In the genomic region with DNA sequence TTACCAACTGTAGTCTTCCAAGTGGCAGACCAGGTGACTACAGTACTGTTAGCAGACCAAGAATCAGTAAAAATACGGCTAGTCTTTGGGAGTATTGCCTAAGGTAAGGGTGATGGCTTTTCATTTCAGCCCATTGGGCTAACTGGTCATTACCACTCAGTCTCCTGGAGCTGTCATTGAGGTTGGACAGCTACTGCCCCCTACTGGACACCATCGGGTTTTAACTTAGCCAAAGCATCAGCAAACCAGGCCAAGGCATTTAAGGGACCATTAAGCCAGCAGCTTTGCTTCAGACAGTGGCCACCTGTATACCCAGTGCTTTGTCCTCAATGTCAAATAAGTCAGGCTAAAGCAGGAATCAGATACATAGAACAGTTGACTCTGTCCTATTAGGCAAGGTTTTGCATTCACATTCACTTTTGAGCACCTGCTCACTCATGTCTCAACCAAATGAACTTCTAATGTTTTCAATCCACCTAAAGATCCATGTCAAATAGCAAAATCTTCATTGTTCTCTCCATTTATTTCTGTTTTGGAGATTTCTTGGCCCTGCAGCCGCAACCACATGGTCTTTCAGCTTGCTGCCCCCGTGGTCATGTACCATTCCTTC, we compare ENCODE assay signal across 8 cellular contexts.
DNase-seq lines count a peak whose midpoint lies in the region; ATAC-seq and TF ChIP-seq lines count a peak whose summit lies in the region.

No MANE protein-coding gene starts in this region.

- H3K36me3 ChIP-seq in GM23248 (ENCODE audit: low read depth) (no peaks in the 10 kb centered on the region), thyroid gland (no peaks in the 10 kb centered on the region)

- no peaks in the 10 kb centered on the region for H3K79me2 ChIP-seq in GM23248 (ENCODE audit: insufficient read depth)

- DNase-seq in GM03348 (ENCODE audit: low spot score) = peak; percentile 52
- peak; percentile 62 for DNase-seq in GM23248
- DNase-seq in NCI-H1092 treated with DMSO at 0.1 percent for 48 hours (lab: John Stamatoyannopoulos, UW) = peak; percentile 1
- DNase-seq in activated CD8-positive, alpha-beta memory T cell treated with anti-CD3 and anti-CD28 coated beads, Interleukin-2, amount 10 ng/mL, durations not matched to agents 7 days and 5 days = peak; percentile 77
- DNase-seq in fibroblast of gingiva (ENCODE audit: low read depth) = peak; percentile 36
- peak; percentile 40 for DNase-seq in neural crest cell (ENCODE audit: low read depth, low spot score)
- DNase-seq in thyroid gland = peak; percentile 31 to 47
- DNase-seq in NCI-H345 (lab: John Stamatoyannopoulos, UW) = no peak

- no peak overlapping the region for H2AFZ ChIP-seq in GM23248

- H3K4me1 Mint-ChIP-seq in activated CD8-positive, alpha-beta memory T cell treated with anti-CD3 and anti-CD28 coated beads, Interleukin-2, amount 10 ng/mL, durations not matched to agents 7 days and 5 days = peaks cover 21% of the 10 kb centered on the region
- H3K4me1 Mint-ChIP-seq in neural crest cell = no peaks in the 10 kb centered on the region

- no peak overlapping the region for H3K9ac ChIP-seq in GM23248

- CTCF ChIA-PET in activated CD8-positive, alpha-beta memory T cell treated with anti-CD3 and anti-CD28 coated beads, Interleukin-2, amount 10 ng/mL, durations not matched to agents 7 days and 5 days (lab: Charles Lee) = interaction anchor here (0.6 to 1.9 kb wide), 7 partner anchors 8 to 390 kb away, joined by 3 to 5 read pairs (median 4); no protein-coding TSS in a partner anchor

- no peak overlapping the region for H3K4me2 ChIP-seq in GM23248 (ENCODE audit: unreplicated experiment)

- TF ChIP-seq POLR2A in thyroid gland (IDR thresholded peaks at IDR 0.05) = no peak

- no peaks in the 10 kb centered on the region for H3K27me3 Mint-ChIP-seq in activated CD8-positive, alpha-beta memory T cell treated with anti-CD3 and anti-CD28 coated beads, Interleukin-2, amount 10 ng/mL, durations not matched to agents 7 days and 5 days
- H3K27me3 Mint-ChIP-seq in neural crest cell (ENCODE audit: low read depth) = no peaks in the 10 kb centered on the region

- H3K4me3 ChIP-seq in GM23248 (no peak overlapping the region), thyroid gland (replicated peaks in 1 of 3) (no peak overlapping the region)

- no peaks in the 10 kb centered on the region for H4K20me1 ChIP-seq in GM23248 (ENCODE audit: insufficient read depth)

- H3K4me3 Mint-ChIP-seq in activated CD8-positive, alpha-beta memory T cell treated with anti-CD3 and anti-CD28 coated beads, Interleukin-2, amount 10 ng/mL, durations not matched to agents 7 days and 5 days = no peak overlapping the region
- no peak overlapping the region for H3K4me3 Mint-ChIP-seq in neural crest cell

- H3K9me3 Mint-ChIP-seq in activated CD8-positive, alpha-beta memory T cell treated with anti-CD3 and anti-CD28 coated beads, Interleukin-2, amount 10 ng/mL, durations not matched to agents 7 days and 5 days (ENCODE audit: low read depth) = no peaks in the 10 kb centered on the region
- no peaks in the 10 kb centered on the region for H3K9me3 Mint-ChIP-seq in neural crest cell

- peak; percentile 66 for ATAC-seq in activated CD8-positive, alpha-beta memory T cell treated with anti-CD3 and anti-CD28 coated beads, Interleukin-2, amount 10 ng/mL, durations not matched to agents 7 days and 5 days

- H3K27ac ChIP-seq in GM23248 (no peak overlapping the region), thyroid gland (no peak overlapping the region)

- H3K27me3 ChIP-seq in GM23248 (replicated peaks; ENCODE audit: insufficient read depth) = no peaks in the 10 kb centered on the region
- no peaks in the 10 kb centered on the region for H3K27me3 ChIP-seq in thyroid gland

- 60 to 65% methylated on average over 4 of the region's 4 CpGs for WGBS in GM23248 (ENCODE audit: low coverage in 1 of 2, low lambda C conversion rate in 2 of 2, missing lambda C conversion rate in 2 of 2), 2 experiments
- 72 to 78% methylated on average over 4 of the region's 4 CpGs for WGBS in thyroid gland, 2 donors

- no peaks in the 10 kb centered on the region for H3K36me3 Mint-ChIP-seq in activated CD8-positive, alpha-beta memory T cell treated with anti-CD3 and anti-CD28 coated beads, Interleukin-2, amount 10 ng/mL, durations not matched to agents 7 days and 5 days
- peaks cover 5% of the 10 kb centered on the region for H3K36me3 Mint-ChIP-seq in neural crest cell (ENCODE audit: low read depth)

- no peaks in the 10 kb centered on the region for H3K9me3 ChIP-seq in GM23248 (ENCODE audit: low read depth)
- no peaks in the 10 kb centered on the region for H3K9me3 ChIP-seq in thyroid gland

- H3K9me2 ChIP-seq in GM23248 (ENCODE audit: insufficient read depth) = no peaks in the 10 kb centered on the region

- TF ChIP-seq CTCF in neural crest cell (conservative IDR thresholded peaks at IDR 0.05) (peak; percentile 64), thyroid gland (IDR thresholded peaks at IDR 0.05) (peak in 5 of 6 experiments; percentile 36 to 54 (median 44))

- peaks cover 13% of the 10 kb centered on the region for H3F3A ChIP-seq in GM23248 (ENCODE audit: insufficient read depth)

- no peak overlapping the region for H3K27ac Mint-ChIP-seq in activated CD8-positive, alpha-beta memory T cell treated with anti-CD3 and anti-CD28 coated beads, Interleukin-2, amount 10 ng/mL, durations not matched to agents 7 days and 5 days
- H3K27ac Mint-ChIP-seq in neural crest cell (ENCODE audit: unreplicated experiment) = no peak overlapping the region

- intact Hi-C loops in thyroid gland (cut with DNase I) = loop anchor here (10.0 kb wide), 1 partner anchor 191 kb away; no protein-coding TSS in a partner anchor

- in situ Hi-C loops in GM23248 (cut with MboI) = loop anchor here (25.0 kb wide), 3 partner anchors 179 to 1029 kb away; no protein-coding TSS in a partner anchor

- H3K4me1 ChIP-seq in GM23248 (ENCODE audit: insufficient read depth) (peaks cover 12% of the 10 kb centered on the region), thyroid gland (no peaks in the 10 kb centered on the region)
